8 cellular contexts compared by ENCODE assay signal in genomic region chr3:98522538-98523281, GRCh38. TPM values are rescaled to one million over a fixed set of nuclear protein-coding genes. Genes with fewer than 3 reads are reported as not detected.
DNase-seq lines count a peak whose midpoint lies in the region; ATAC-seq and TF ChIP-seq lines count a peak whose summit lies in the region.

Gene CLDND1 (minus strand): TSS chr3:98522902. CDS start chr3:98521424, 1,478 bp downstream.

- peak within 1 kb of the TSS; percentile 94 for H3K27ac ChIP-seq in colonic mucosa

- H3K4me3 ChIP-seq in BE2C (ENCODE audit: low read depth, low read length) (peak within 1 kb of the TSS; percentile 84), colonic mucosa (peak within 1 kb of the TSS; percentile 83)

- H3K36me3 ChIP-seq in BE2C (peaks cover 33% of the 10 kb centered on the region), colonic mucosa (no peaks in the 10 kb centered on the region)

- TF ChIP-seq CTCF in BE2C (IDR thresholded peaks at IDR 0.05; ENCODE audit: low read depth, low read length) (no peak), colonic mucosa (IDR thresholded peaks at IDR 0.05) (no peak)

- intact Hi-C loops in colonic mucosa (cut with DNase I): no loop called here

- peak; percentile 97 for DNase-seq in BE2C
- peak; percentile 55 for DNase-seq in GM19240 (ENCODE audit: insufficient read length, low spot score)
- DNase-seq in NCI-H526 (lab: John Stamatoyannopoulos, UW): peak; percentile 92 to 96
- DNase-seq in activated CD4-positive, alpha-beta T cell treated with anti-CD3 and anti-CD28 coated beads for 48 hours: peak; percentile 96
- peak; percentile 98 for DNase-seq in colonic mucosa
- peak; percentile 97 for DNase-seq in kidney tubule cell (ENCODE audit: low spot score)
- DNase-seq in stimulated activated CD4-positive, alpha-beta T cell treated with anti-CD3 and anti-CD28 coated beads, Interleukin-1b, Interleukin-23, amount 100 ng/mL, for 24 hours (ENCODE audit: low read depth in 4 of 4, low spot score in 1 of 4): peak; percentile 84 to 92 (median 88)

- H3K4me1 ChIP-seq in BE2C (peaks cover 4% of the 10 kb centered on the region; the same call in 1 of the 2 replicates), colonic mucosa (no peaks in the 10 kb centered on the region)

- peak; percentile 83 for ATAC-seq in HG03460 (IDR thresholded peaks at IDR 0.05; ENCODE audit: unreplicated experiment)

- H3K9me3 ChIP-seq in BE2C (no peaks in the 10 kb centered on the region), colonic mucosa (no peaks in the 10 kb centered on the region)

- peak within 1 kb of the TSS; percentile 78 to 92 for H3K9ac ChIP-seq in colonic mucosa (ENCODE audit: low read depth in 2 of 2, low read length in 2 of 2)

- H3K27me3 ChIP-seq in BE2C (no peaks in the 10 kb centered on the region), colonic mucosa (no peaks in the 10 kb centered on the region)

RNA-seq across cellular contexts. Expression of gene CLDND1, which starts in this region (rescaled TPM):
- polyA plus RNA-seq in BE2C (2012; ENCODE audit: insufficient read depth, insufficient read length, low read depth): 102 TPM
- 10 to 100 TPM; 42.3 to 97.8 TPM for total RNA-seq in colonic mucosa

Comparison
In these comparisons a context has a peak if more than half of its experiments do, and no peak if none do; other contexts are left out.
1. Peak in every context shown above with its lines: DNase-seq, ATAC-seq, H3K4me3 ChIP-seq and H3K27ac ChIP-seq.